ENCODE assay signal across 1 cellular context in the genomic region with DNA sequence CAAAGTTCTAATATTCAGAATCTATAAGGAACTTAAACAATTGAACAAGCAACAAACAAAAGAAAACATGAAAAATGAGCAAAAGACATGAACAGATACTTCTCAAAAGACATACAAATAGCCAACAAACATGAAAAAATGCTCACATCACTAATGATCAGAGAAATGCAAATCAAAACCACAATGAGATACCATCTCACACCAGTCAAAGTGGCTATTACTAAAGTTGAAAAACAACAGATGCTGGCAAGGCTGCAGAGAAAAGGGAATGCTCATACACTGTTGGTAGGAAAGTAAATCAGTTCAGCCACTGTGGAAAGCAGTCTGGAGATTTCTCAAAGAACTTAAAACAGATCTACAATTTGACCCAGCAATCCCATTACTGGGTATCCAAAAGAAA.
TF ChIP-seq lines count a peak whose summit lies in the region.

No MANE protein-coding gene starts in this region.

TF ChIP-seq in GM12878, 131 proteins besides CTCF, POLR2A, EP300 and RAD21 (continued from another document):
- no peak for TF ChIP-seq BHLHE40 (IDR thresholded peaks at IDR 0.05; ENCODE audit: borderline replicate concordance in 1 of 2, low read depth in 2 of 2, low read length in 1 of 2)
- no peak for TF ChIP-seq LARP7 (IDR thresholded peaks at IDR 0.05)
- no peak for TF ChIP-seq NFXL1 (IDR thresholded peaks at IDR 0.05; ENCODE audit: borderline replicate concordance)
- TF ChIP-seq, protein P1, sequence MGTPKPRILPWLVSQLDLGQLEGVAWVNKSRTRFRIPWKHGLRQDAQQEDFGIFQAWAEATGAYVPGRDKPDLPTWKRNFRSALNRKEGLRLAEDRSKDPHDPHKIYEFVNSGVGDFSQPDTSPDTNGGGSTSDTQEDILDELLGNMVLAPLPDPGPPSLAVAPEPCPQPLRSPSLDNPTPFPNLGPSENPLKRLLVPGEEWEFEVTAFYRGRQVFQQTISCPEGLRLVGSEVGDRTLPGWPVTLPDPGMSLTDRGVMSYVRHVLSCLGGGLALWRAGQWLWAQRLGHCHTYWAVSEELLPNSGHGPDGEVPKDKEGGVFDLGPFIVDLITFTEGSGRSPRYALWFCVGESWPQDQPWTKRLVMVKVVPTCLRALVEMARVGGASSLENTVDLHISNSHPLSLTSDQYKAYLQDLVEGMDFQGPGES (IDR thresholded peaks at IDR 0.05), result no peak
- TF ChIP-seq SREBF2 (IDR thresholded peaks at IDR 0.05; ENCODE audit: low read length), result no peak
- TF ChIP-seq MTA2 (IDR thresholded peaks at IDR 0.05; ENCODE audit: low read depth), result peak; percentile 51; the same call in 1 of the 2 replicates
- TF ChIP-seq SUPT20H (IDR thresholded peaks at IDR 0.05; ENCODE audit: borderline replicate concordance, control insufficient read depth, low read depth, low read length), result no peak
- TF ChIP-seq ZNF207 (IDR thresholded peaks at IDR 0.05; ENCODE audit: borderline replicate concordance), result no peak
- TF ChIP-seq ZBED1 (IDR thresholded peaks at IDR 0.05; ENCODE audit: borderline replicate concordance), result no peak
- TF ChIP-seq RUNX3 (IDR thresholded peaks at IDR 0.05; ENCODE audit: low read length), result peak; percentile 34; the same call in 1 of the 2 replicates
- TF ChIP-seq MEF2B (IDR thresholded peaks at IDR 0.05; ENCODE audit: partially characterized antibody, poor library complexity, severe bottlenecking), result no peak
- TF ChIP-seq ZNF217 (IDR thresholded peaks at IDR 0.05), result no peak
- TF ChIP-seq FOS (IDR thresholded peaks at IDR 0.05; ENCODE audit: borderline replicate concordance, extremely low read depth, insufficient read length), result no peak
- peak; percentile 61; the same call in 1 of the 3 replicates for TF ChIP-seq POU2F2 (IDR thresholded peaks at IDR 0.05; ENCODE audit: borderline replicate concordance, low read depth, low read length)
- no peak for TF ChIP-seq CBFB (IDR thresholded peaks at IDR 0.05; ENCODE audit: low read depth)
- TF ChIP-seq, protein P2, sequence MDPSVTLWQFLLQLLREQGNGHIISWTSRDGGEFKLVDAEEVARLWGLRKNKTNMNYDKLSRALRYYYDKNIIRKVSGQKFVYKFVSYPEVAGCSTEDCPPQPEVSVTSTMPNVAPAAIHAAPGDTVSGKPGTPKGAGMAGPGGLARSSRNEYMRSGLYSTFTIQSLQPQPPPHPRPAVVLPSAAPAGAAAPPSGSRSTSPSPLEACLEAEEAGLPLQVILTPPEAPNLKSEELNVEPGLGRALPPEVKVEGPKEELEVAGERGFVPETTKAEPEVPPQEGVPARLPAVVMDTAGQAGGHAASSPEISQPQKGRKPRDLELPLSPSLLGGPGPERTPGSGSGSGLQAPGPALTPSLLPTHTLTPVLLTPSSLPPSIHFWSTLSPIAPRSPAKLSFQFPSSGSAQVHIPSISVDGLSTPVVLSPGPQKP (IDR thresholded peaks at IDR 0.05; ENCODE audit: low read depth, low read length), result no peak
- TF ChIP-seq, protein P3, sequence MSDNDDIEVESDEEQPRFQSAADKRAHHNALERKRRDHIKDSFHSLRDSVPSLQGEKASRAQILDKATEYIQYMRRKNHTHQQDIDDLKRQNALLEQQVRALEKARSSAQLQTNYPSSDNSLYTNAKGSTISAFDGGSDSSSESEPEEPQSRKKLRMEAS (IDR thresholded peaks at IDR 0.05; ENCODE audit: low read depth, low read length), result no peak
- TF ChIP-seq NR2C1 (IDR thresholded peaks at IDR 0.05), result no peak
- TF ChIP-seq, protein P4, sequence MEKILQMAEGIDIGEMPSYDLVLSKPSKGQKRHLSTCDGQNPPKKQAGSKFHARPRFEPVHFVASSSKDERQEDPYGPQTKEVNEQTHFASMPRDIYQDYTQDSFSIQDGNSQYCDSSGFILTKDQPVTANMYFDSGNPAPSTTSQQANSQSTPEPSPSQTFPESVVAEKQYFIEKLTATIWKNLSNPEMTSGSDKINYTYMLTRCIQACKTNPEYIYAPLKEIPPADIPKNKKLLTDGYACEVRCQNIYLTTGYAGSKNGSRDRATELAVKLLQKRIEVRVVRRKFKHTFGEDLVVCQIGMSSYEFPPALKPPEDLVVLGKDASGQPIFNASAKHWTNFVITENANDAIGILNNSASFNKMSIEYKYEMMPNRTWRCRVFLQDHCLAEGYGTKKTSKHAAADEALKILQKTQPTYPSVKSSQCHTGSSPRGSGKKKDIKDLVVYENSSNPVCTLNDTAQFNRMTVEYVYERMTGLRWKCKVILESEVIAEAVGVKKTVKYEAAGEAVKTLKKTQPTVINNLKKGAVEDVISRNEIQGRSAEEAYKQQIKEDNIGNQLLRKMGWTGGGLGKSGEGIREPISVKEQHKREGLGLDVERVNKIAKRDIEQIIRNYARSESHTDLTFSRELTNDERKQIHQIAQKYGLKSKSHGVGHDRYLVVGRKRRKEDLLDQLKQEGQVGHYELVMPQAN (conservative IDR thresholded peaks at IDR 0.05), result no peak
- TF ChIP-seq, protein P5, sequence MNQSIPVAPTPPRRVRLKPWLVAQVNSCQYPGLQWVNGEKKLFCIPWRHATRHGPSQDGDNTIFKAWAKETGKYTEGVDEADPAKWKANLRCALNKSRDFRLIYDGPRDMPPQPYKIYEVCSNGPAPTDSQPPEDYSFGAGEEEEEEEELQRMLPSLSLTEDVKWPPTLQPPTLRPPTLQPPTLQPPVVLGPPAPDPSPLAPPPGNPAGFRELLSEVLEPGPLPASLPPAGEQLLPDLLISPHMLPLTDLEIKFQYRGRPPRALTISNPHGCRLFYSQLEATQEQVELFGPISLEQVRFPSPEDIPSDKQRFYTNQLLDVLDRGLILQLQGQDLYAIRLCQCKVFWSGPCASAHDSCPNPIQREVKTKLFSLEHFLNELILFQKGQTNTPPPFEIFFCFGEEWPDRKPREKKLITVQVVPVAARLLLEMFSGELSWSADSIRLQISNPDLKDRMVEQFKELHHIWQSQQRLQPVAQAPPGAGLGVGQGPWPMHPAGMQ (IDR thresholded peaks at IDR 0.05; ENCODE audit: borderline replicate concordance), result no peak
- TF ChIP-seq, protein P6, sequence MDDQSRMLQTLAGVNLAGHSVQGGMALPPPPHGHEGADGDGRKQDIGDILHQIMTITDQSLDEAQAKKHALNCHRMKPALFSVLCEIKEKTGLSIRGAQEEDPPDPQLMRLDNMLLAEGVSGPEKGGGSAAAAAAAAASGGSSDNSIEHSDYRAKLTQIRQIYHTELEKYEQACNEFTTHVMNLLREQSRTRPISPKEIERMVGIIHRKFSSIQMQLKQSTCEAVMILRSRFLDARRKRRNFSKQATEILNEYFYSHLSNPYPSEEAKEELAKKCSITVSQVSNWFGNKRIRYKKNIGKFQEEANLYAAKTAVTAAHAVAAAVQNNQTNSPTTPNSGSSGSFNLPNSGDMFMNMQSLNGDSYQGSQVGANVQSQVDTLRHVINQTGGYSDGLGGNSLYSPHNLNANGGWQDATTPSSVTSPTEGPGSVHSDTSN (IDR thresholded peaks at IDR 0.05; ENCODE audit: insufficient replicate concordance, low read depth, low read length), result no peak
- TF ChIP-seq CBX3 (IDR thresholded peaks at IDR 0.05; ENCODE audit: borderline replicate concordance, low read depth), result no peak
